In genomic region chr20:38997622-38998021, GRCh38 we compare ENCODE assay signal across 8 cellular contexts. TPM values are rescaled to one million over a fixed set of nuclear protein-coding genes. Genes with fewer than 3 reads are reported as not detected.
A peak's percentile ranks its signal among the peaks of the same experiment; 100 is the strongest.
DNase-seq lines count a peak whose midpoint lies in the region; ATAC-seq and TF ChIP-seq lines count a peak whose summit lies in the region.

No MANE protein-coding gene starts in this region.

- H3K4me3 ChIP-seq in left lung = no peak overlapping the region

- peak; percentile 89 for ATAC-seq in activated CD4-positive, alpha-beta T cell treated with anti-CD3 and anti-CD28 coated beads for 36 hours
- ATAC-seq in HG03565 (IDR thresholded peaks at IDR 0.05; ENCODE audit: unreplicated experiment) (peak; percentile 85), left lung (no peak)
- peak; percentile 92 to 93 for ATAC-seq in activated T-cell treated with anti-CD3 and anti-CD28 coated beads, Interleukin-2, amount 50 U/mL, for 72 hours (replicated peaks in 1 of 2)

- CTCF ChIA-PET in activated CD4-positive, alpha-beta T cell treated with anti-CD3 and anti-CD28 coated beads for 36 hours (lab: Charles Lee) = interaction anchor here (0.8 to 2.3 kb wide), 7 partner anchors 9 to 164 kb away, joined by 3 to 12 read pairs (median 4); partner anchors contain the start of gene FAM83D

- no peak for TF ChIP-seq CTCF in left lung (IDR thresholded peaks at IDR 0.05)

- H3K4me1 ChIP-seq in left lung = no peaks in the 10 kb centered on the region

- H3K9me3 ChIP-seq in left lung = no peaks in the 10 kb centered on the region

- H3K27me3 Mint-ChIP-seq in activated CD4-positive, alpha-beta T cell treated with anti-CD3 and anti-CD28 coated beads for 36 hours = no peaks in the 10 kb centered on the region
- H3K27me3 Mint-ChIP-seq in activated T-cell treated with anti-CD3 and anti-CD28 coated beads, Interleukin-2, amount 50 U/mL, for 72 hours (ENCODE audit: low read depth) = no peaks in the 10 kb centered on the region

- no peaks in the 10 kb centered on the region for H3K9me3 Mint-ChIP-seq in activated CD4-positive, alpha-beta T cell treated with anti-CD3 and anti-CD28 coated beads for 36 hours (ENCODE audit: low read depth)
- no peaks in the 10 kb centered on the region for H3K9me3 Mint-ChIP-seq in activated T-cell treated with anti-CD3 and anti-CD28 coated beads, Interleukin-2, amount 50 U/mL, for 72 hours

- H3K27me3 ChIP-seq in left lung = no peaks in the 10 kb centered on the region

- no peak overlapping the region for H3K27ac ChIP-seq in left lung

- peaks cover 28% of the 10 kb centered on the region for H3K4me1 Mint-ChIP-seq in activated CD4-positive, alpha-beta T cell treated with anti-CD3 and anti-CD28 coated beads for 36 hours
- H3K4me1 Mint-ChIP-seq in activated T-cell treated with anti-CD3 and anti-CD28 coated beads, Interleukin-2, amount 50 U/mL, for 72 hours (ENCODE audit: low read depth) = peaks cover 36% of the 10 kb centered on the region

- peaks cover 0 to 70% of the 10 kb centered on the region in 2 donors for H3K36me3 ChIP-seq in left lung

- no peak overlapping the region for H3K4me3 Mint-ChIP-seq in activated CD4-positive, alpha-beta T cell treated with anti-CD3 and anti-CD28 coated beads for 36 hours
- peak overlapping the region; percentile 17 to 38 for H3K4me3 Mint-ChIP-seq in activated T-cell treated with anti-CD3 and anti-CD28 coated beads, Interleukin-2, amount 50 U/mL, for 72 hours

- intact Hi-C loops in activated CD4-positive, alpha-beta T cell treated with anti-CD3 and anti-CD28 coated beads for 36 hours (cut with DNase I, micrococcal nuclease) = loop anchor here in 1 of 2 experiments (1.0 kb wide), 4 partner anchors 19 to 71 kb away; partner anchors contain the start of genes DHX35 and FAM83D
- intact Hi-C loops in left lung (cut with DNase I) = no loop called here

- H3K36me3 Mint-ChIP-seq in activated CD4-positive, alpha-beta T cell treated with anti-CD3 and anti-CD28 coated beads for 36 hours (ENCODE audit: low read depth) = peaks cover 41% of the 10 kb centered on the region
- peaks cover 10 to 21% of the 10 kb centered on the region in 2 donors for H3K36me3 Mint-ChIP-seq in activated T-cell treated with anti-CD3 and anti-CD28 coated beads, Interleukin-2, amount 50 U/mL, for 72 hours (ENCODE audit: insufficient read depth in 2 of 2)

- peak overlapping the region; percentile 19 for H3K27ac Mint-ChIP-seq in activated CD4-positive, alpha-beta T cell treated with anti-CD3 and anti-CD28 coated beads for 36 hours
- no peak overlapping the region for H3K27ac Mint-ChIP-seq in activated T-cell treated with anti-CD3 and anti-CD28 coated beads, Interleukin-2, amount 50 U/mL, for 72 hours

- DNase-seq in activated CD4-positive, alpha-beta T cell treated with anti-CD3 and anti-CD28 coated beads for 36 hours = peak; percentile 83
- no peak for DNase-seq in activated CD4-positive, alpha-beta T cell treated with anti-CD3 and anti-CD28 coated beads, Interleukin-2, amount 50 U/mL, for 1 hour
- DNase-seq in activated T-cell treated with anti-CD3 and anti-CD28 coated beads, Interleukin-2, amount 50 U/mL, for 72 hours = peak; percentile 77 to 81
- DNase-seq in stimulated activated CD8-positive, alpha-beta memory T cell treated with anti-CD3 and anti-CD28 coated beads, Interleukin-7, amount 100 ng/mL, for 24 hours (ENCODE audit: low read depth) = peak; percentile 43
- DNase-seq in cortex of kidney (lab: John Stamatoyannopoulos, UW) (no peak), COR-L47 (lab: John Stamatoyannopoulos, UW) (no peak), left lung (no peak)

- POLR2A ChIA-PET in activated CD4-positive, alpha-beta T cell treated with anti-CD3 and anti-CD28 coated beads for 36 hours (lab: Charles Lee) = interaction anchor here (0.6 kb wide), 2 partner anchors 9 to 31 kb away, joined by 3 read pairs; no protein-coding TSS in a partner anchor

RNA-seq across cellular contexts. Expression of gene DHX35, which starts 35.5 kb away (rescaled TPM):
- 10 to 100 TPM in 1 of 2 experiments, 1 to 10 TPM in 1; 8.7 to 12.0 TPM for total RNA-seq in activated CD4-positive, alpha-beta T cell treated with anti-CD3 and anti-CD28 coated beads for 36 hours
- total RNA-seq in activated T-cell treated with anti-CD3 and anti-CD28 coated beads, Interleukin-2, amount 50 U/mL, for 72 hours = 10 to 100 TPM in 1 of 2 donors, 1 to 10 TPM in 1; 9.4 to 14.2 TPM
- 1 to 10 TPM; 7.5 to 9.1 TPM for total RNA-seq in left lung

Comparison
In these comparisons a context has a peak if more than half of its experiments do, and no peak if none do; other contexts are left out.
1. DNase-seq: peak in activated CD4-positive, alpha-beta T cell treated with anti-CD3 and anti-CD28 coated beads for 36 hours (single experiment), activated T-cell treated with anti-CD3 and anti-CD28 coated beads, Interleukin-2, amount 50 U/mL, for 72 hours (2 of 2) and stimulated activated CD8-positive, alpha-beta memory T cell treated with anti-CD3 and anti-CD28 coated beads, Interleukin-7, amount 100 ng/mL, for 24 hours (single experiment); none in activated CD4-positive, alpha-beta T cell treated with anti-CD3 and anti-CD28 coated beads, Interleukin-2, amount 50 U/mL, for 1 hour (single experiment), cortex of kidney (single experiment), COR-L47 (single experiment) and left lung (0 of 2).